ENCODE assay signal across 1 cellular context in the genomic region with DNA sequence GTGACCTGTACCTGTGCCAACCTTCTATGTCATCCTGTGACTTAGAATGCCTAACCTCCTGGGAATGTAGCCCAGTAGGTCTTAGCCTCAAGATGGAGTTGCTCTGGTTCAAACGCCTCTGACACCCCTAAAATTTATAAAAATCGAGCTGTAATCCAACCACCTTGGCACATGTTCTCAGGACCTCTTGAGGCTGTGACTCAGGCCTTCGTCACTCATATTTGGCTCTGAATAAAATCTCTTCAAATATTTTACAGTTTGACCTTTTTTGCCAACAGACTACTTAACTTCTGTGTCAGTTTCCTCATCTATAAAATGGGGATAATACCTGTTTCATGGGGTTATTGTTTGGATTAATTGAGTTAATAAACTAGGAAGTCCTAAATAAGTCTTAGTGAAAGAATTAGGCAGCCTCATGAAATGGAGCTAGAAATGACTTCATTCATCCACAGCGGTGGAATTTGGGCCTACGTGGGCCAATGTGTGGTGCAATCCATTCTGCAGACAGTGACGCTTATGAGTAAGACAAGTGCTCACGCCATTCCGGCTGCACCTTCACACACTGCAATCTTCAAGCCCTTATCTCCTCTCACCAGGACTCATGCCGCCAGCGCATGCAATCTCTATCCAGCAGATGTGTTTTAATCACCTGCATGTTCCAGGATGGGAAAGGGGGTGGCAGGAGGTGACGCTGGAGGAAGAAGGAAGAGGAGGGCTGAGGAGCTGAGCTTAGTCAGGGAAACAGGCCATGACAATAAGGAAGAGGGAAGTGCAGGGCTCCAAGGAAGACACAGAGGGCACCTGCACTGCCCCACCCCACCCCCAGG.
TF ChIP-seq lines count a peak whose summit lies in the region.

No MANE protein-coding gene starts in this region.

TF ChIP-seq in K562, 482 proteins besides CTCF, POLR2A, EP300 and RAD21 (continued from another document and continues in another):
- TF ChIP-seq, protein P1, sequence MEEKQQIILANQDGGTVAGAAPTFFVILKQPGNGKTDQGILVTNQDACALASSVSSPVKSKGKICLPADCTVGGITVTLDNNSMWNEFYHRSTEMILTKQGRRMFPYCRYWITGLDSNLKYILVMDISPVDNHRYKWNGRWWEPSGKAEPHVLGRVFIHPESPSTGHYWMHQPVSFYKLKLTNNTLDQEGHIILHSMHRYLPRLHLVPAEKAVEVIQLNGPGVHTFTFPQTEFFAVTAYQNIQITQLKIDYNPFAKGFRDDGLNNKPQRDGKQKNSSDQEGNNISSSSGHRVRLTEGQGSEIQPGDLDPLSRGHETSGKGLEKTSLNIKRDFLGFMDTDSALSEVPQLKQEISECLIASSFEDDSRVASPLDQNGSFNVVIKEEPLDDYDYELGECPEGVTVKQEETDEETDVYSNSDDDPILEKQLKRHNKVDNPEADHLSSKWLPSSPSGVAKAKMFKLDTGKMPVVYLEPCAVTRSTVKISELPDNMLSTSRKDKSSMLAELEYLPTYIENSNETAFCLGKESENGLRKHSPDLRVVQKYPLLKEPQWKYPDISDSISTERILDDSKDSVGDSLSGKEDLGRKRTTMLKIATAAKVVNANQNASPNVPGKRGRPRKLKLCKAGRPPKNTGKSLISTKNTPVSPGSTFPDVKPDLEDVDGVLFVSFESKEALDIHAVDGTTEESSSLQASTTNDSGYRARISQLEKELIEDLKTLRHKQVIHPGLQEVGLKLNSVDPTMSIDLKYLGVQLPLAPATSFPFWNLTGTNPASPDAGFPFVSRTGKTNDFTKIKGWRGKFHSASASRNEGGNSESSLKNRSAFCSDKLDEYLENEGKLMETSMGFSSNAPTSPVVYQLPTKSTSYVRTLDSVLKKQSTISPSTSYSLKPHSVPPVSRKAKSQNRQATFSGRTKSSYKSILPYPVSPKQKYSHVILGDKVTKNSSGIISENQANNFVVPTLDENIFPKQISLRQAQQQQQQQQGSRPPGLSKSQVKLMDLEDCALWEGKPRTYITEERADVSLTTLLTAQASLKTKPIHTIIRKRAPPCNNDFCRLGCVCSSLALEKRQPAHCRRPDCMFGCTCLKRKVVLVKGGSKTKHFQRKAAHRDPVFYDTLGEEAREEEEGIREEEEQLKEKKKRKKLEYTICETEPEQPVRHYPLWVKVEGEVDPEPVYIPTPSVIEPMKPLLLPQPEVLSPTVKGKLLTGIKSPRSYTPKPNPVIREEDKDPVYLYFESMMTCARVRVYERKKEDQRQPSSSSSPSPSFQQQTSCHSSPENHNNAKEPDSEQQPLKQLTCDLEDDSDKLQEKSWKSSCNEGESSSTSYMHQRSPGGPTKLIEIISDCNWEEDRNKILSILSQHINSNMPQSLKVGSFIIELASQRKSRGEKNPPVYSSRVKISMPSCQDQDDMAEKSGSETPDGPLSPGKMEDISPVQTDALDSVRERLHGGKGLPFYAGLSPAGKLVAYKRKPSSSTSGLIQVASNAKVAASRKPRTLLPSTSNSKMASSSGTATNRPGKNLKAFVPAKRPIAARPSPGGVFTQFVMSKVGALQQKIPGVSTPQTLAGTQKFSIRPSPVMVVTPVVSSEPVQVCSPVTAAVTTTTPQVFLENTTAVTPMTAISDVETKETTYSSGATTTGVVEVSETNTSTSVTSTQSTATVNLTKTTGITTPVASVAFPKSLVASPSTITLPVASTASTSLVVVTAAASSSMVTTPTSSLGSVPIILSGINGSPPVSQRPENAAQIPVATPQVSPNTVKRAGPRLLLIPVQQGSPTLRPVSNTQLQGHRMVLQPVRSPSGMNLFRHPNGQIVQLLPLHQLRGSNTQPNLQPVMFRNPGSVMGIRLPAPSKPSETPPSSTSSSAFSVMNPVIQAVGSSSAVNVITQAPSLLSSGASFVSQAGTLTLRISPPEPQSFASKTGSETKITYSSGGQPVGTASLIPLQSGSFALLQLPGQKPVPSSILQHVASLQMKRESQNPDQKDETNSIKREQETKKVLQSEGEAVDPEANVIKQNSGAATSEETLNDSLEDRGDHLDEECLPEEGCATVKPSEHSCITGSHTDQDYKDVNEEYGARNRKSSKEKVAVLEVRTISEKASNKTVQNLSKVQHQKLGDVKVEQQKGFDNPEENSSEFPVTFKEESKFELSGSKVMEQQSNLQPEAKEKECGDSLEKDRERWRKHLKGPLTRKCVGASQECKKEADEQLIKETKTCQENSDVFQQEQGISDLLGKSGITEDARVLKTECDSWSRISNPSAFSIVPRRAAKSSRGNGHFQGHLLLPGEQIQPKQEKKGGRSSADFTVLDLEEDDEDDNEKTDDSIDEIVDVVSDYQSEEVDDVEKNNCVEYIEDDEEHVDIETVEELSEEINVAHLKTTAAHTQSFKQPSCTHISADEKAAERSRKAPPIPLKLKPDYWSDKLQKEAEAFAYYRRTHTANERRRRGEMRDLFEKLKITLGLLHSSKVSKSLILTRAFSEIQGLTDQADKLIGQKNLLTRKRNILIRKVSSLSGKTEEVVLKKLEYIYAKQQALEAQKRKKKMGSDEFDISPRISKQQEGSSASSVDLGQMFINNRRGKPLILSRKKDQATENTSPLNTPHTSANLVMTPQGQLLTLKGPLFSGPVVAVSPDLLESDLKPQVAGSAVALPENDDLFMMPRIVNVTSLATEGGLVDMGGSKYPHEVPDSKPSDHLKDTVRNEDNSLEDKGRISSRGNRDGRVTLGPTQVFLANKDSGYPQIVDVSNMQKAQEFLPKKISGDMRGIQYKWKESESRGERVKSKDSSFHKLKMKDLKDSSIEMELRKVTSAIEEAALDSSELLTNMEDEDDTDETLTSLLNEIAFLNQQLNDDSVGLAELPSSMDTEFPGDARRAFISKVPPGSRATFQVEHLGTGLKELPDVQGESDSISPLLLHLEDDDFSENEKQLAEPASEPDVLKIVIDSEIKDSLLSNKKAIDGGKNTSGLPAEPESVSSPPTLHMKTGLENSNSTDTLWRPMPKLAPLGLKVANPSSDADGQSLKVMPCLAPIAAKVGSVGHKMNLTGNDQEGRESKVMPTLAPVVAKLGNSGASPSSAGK (IDR thresholded peaks at IDR 0.05) = peak; percentile 59; the same call in 1 of the 2 replicates
- TF ChIP-seq TOE1 (IDR thresholded peaks at IDR 0.05; ENCODE audit: borderline replicate concordance) (peak; percentile 51; the same call in 1 of the 2 replicates), TOE1 (CRISPR knock-in tag; IDR thresholded peaks at IDR 0.05; ENCODE audit: borderline replicate concordance, low read depth) (no peak), MTA3 (IDR thresholded peaks at IDR 0.05; ENCODE audit: borderline replicate concordance) (peak; percentile 70; the same call in 1 of the 2 replicates), TCF7L2 (IDR thresholded peaks at IDR 0.05; ENCODE audit: low read depth, low read length) (no peak), ZBTB17 (CRISPR knock-in tag; IDR thresholded peaks at IDR 0.05) (peak; percentile 90), ZFP30 (CRISPR knock-in tag; IDR thresholded peaks at IDR 0.05; ENCODE audit: borderline replicate concordance) (peak; percentile 21; the same call in 1 of the 2 replicates), HMGN3 (IDR thresholded peaks at IDR 0.05; ENCODE audit: borderline replicate concordance, extremely low read depth, insufficient read length, low read depth, low read length) (peak; percentile 87), MTA2 (IDR thresholded peaks at IDR 0.05; ENCODE audit: low read depth) (peak; percentile 99), KDM2B (CRISPR knock-in tag; IDR thresholded peaks at IDR 0.05) (peak; percentile 79; the same call in 1 of the 2 replicates), PHB2 (IDR thresholded peaks at IDR 0.05; ENCODE audit: low read depth) (peak; percentile 95), ELF1 (tag; IDR thresholded peaks at IDR 0.05) (peak; percentile 71; the same call in 1 of the 2 replicates), ZBTB7A (IDR thresholded peaks at IDR 0.05; ENCODE audit: borderline replicate concordance, control insufficient read depth, low read depth, low read length) (no peak), TAF1 (IDR thresholded peaks at IDR 0.05; ENCODE audit: control insufficient read depth, extremely low read depth, insufficient read depth, low read length, severe bottlenecking) (peak; percentile 65), SMARCA4 (IDR thresholded peaks at IDR 0.05) (peak; percentile 98), ZNF354B (CRISPR knock-in tag; IDR thresholded peaks at IDR 0.05) (peak; percentile 36; the same call in 1 of the 2 replicates), ZNF23 (CRISPR knock-in tag; IDR thresholded peaks at IDR 0.05) (peak; percentile 83), NR3C1 (CRISPR knock-in tag; IDR thresholded peaks at IDR 0.05) (no peak), SRSF9 (IDR thresholded peaks at IDR 0.05; ENCODE audit: borderline replicate concordance, low read depth, low read length) (no peak), ZNF121 (CRISPR knock-in tag; conservative IDR thresholded peaks at IDR 0.05) (no peak), ZNF586 (CRISPR knock-in tag; conservative IDR thresholded peaks at IDR 0.05) (peak; percentile 68; the same call in 1 of the 2 replicates), PCBP1 (IDR thresholded peaks at IDR 0.05; ENCODE audit: low read depth, low read length, poor library complexity, severe bottlenecking) (no peak), CEBPG (CRISPR knock-in tag; IDR thresholded peaks at IDR 0.05) (peak; percentile 96), CEBPG (tag; conservative IDR thresholded peaks at IDR 0.05 in 1 of 2, IDR thresholded peaks at IDR 0.05 in 1 of 2) (peak; percentile 92 to 97), DMBX1 (CRISPR knock-in tag; IDR thresholded peaks at IDR 0.05; ENCODE audit: borderline replicate concordance) (peak; percentile 99), NCOR1 (IDR thresholded peaks at IDR 0.05) (peak; percentile 99), TAF9B (IDR thresholded peaks at IDR 0.05; ENCODE audit: partially characterized antibody) (peak; percentile 89), HMG20A (CRISPR knock-in tag; conservative IDR thresholded peaks at IDR 0.05) (0 out of 2 replicates have a peak, but pooled peaks have one; percentile 56), NBN (IDR thresholded peaks at IDR 0.05; ENCODE audit: low read depth) (peak; percentile 93), PCBP2 (IDR thresholded peaks at IDR 0.05; ENCODE audit: low read depth, low read length, poor library complexity, severe bottlenecking) (no peak), ZNF766 (CRISPR knock-in tag; conservative IDR thresholded peaks at IDR 0.05) (peak; percentile 94)
- TF ChIP-seq, protein P2, sequence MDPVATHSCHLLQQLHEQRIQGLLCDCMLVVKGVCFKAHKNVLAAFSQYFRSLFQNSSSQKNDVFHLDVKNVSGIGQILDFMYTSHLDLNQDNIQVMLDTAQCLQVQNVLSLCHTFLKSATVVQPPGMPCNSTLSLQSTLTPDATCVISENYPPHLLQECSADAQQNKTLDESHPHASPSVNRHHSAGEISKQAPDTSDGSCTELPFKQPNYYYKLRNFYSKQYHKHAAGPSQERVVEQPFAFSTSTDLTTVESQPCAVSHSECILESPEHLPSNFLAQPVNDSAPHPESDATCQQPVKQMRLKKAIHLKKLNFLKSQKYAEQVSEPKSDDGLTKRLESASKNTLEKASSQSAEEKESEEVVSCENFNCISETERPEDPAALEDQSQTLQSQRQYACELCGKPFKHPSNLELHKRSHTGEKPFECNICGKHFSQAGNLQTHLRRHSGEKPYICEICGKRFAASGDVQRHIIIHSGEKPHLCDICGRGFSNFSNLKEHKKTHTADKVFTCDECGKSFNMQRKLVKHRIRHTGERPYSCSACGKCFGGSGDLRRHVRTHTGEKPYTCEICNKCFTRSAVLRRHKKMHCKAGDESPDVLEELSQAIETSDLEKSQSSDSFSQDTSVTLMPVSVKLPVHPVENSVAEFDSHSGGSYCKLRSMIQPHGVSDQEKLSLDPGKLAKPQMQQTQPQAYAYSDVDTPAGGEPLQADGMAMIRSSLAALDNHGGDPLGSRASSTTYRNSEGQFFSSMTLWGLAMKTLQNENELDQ (CRISPR knock-in tag; IDR thresholded peaks at IDR 0.05; ENCODE audit: borderline replicate concordance) = no peak
- TF ChIP-seq, protein P3, sequence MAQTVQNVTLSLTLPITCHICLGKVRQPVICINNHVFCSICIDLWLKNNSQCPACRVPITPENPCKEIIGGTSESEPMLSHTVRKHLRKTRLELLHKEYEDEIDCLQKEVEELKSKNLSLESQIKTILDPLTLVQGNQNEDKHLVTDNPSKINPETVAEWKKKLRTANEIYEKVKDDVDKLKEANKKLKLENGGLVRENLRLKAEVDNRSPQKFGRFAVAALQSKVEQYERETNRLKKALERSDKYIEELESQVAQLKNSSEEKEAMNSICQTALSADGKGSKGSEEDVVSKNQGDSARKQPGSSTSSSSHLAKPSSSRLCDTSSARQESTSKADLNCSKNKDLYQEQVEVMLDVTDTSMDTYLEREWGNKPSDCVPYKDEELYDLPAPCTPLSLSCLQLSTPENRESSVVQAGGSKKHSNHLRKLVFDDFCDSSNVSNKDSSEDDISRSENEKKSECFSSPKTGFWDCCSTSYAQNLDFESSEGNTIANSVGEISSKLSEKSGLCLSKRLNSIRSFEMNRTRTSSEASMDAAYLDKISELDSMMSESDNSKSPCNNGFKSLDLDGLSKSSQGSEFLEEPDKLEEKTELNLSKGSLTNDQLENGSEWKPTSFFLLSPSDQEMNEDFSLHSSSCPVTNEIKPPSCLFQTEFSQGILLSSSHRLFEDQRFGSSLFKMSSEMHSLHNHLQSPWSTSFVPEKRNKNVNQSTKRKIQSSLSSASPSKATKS (CRISPR knock-in tag; IDR thresholded peaks at IDR 0.05) = 0 out of 2 replicates have a peak, but pooled peaks have one; percentile 36
- TF ChIP-seq, protein P4, sequence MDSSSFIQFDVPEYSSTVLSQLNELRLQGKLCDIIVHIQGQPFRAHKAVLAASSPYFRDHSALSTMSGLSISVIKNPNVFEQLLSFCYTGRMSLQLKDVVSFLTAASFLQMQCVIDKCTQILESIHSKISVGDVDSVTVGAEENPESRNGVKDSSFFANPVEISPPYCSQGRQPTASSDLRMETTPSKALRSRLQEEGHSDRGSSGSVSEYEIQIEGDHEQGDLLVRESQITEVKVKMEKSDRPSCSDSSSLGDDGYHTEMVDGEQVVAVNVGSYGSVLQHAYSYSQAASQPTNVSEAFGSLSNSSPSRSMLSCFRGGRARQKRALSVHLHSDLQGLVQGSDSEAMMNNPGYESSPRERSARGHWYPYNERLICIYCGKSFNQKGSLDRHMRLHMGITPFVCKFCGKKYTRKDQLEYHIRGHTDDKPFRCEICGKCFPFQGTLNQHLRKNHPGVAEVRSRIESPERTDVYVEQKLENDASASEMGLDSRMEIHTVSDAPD (CRISPR knock-in tag; IDR thresholded peaks at IDR 0.05) = peak; percentile 89
- TF ChIP-seq, protein P5, sequence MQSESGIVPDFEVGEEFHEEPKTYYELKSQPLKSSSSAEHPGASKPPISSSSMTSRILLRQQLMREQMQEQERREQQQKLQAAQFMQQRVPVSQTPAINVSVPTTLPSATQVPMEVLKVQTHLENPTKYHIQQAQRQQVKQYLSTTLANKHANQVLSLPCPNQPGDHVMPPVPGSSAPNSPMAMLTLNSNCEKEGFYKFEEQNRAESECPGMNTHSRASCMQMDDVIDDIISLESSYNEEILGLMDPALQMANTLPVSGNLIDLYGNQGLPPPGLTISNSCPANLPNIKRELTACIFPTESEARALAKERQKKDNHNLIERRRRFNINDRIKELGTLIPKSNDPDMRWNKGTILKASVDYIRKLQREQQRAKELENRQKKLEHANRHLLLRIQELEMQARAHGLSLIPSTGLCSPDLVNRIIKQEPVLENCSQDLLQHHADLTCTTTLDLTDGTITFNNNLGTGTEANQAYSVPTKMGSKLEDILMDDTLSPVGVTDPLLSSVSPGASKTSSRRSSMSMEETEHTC (IDR thresholded peaks at IDR 0.05) = peak; percentile 80; the same call in 1 of the 2 replicates
- TF ChIP-seq, protein P6, sequence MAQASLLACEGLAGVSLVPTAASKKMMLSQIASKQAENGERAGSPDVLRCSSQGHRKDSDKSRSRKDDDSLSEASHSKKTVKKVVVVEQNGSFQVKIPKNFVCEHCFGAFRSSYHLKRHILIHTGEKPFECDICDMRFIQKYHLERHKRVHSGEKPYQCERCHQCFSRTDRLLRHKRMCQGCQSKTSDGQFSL (CRISPR knock-in tag; IDR thresholded peaks at IDR 0.05) = 0 out of 2 replicates have a peak, but pooled peaks have one; percentile 36
- TF ChIP-seq, protein P6 (tag; IDR thresholded peaks at IDR 0.05) = peak in 1 of 2 experiments; percentile 95; a peak in 2 of 4 replicates
